17 cellular contexts compared by ENCODE assay signal in genomic region chr6:168315626-168316025, GRCh38. TPM values are rescaled to one million over a fixed set of nuclear protein-coding genes. Genes with fewer than 3 reads are reported as not detected.
DNase-seq lines count a peak whose midpoint lies in the region; ATAC-seq and TF ChIP-seq lines count a peak whose summit lies in the region.
"Had no signal": no experiment of that assay in that cellular context is flagged by ENCODE, and none has a peak within 500 bp of the region (broad histone marks: within the 10 kb centered on the region; RNA-seq: fewer than 3 reads in every experiment).

No MANE protein-coding gene starts in this region.

- peaks cover 14% of the 10 kb centered on the region for H3K4me1 ChIP-seq in GM23338 (ENCODE audit: insufficient read depth)
- no peaks in the 10 kb centered on the region for H3K4me1 ChIP-seq in left lung
- H3K4me1 ChIP-seq in prostate gland (replicated peaks), result peaks cover 8% of the 10 kb centered on the region

- no peak overlapping the region for H2AFZ ChIP-seq in GM23338

- H3K27me3 Mint-ChIP-seq in GM23338 (ENCODE audit: insufficient read depth, low read depth, poor library complexity), result peaks cover 29% of the 10 kb centered on the region
- H3K27me3 Mint-ChIP-seq in chondrocyte (ENCODE audit: low read depth), result peaks cover 9% of the 10 kb centered on the region

- H3K9me2 ChIP-seq in GM23338 (ENCODE audit: insufficient read depth), result no peaks in the 10 kb centered on the region

- no peaks in the 10 kb centered on the region for H4K20me1 ChIP-seq in GM23338 (replicated peaks; ENCODE audit: insufficient read depth)

- H3K27me3 ChIP-seq in GM23338 (ENCODE audit: insufficient read depth) (peaks cover 13% of the 10 kb centered on the region), left lung (peaks cover 22 to 48% of the 10 kb centered on the region in 2 donors), prostate gland (replicated peaks; ENCODE audit: insufficient read depth) (no peaks in the 10 kb centered on the region)

- intact Hi-C loops in left lung (cut with DNase I) (no loop called here), prostate gland (cut with DNase I) (loop anchor here (5.0 kb wide), 1 partner anchor 163 kb away; no protein-coding TSS in a partner anchor)

- no peak overlapping the region for H3K4me2 ChIP-seq in GM23338

- no peaks in the 10 kb centered on the region; the same call in 1 of the 2 replicates for H3K79me2 ChIP-seq in GM23338 (replicated peaks; ENCODE audit: insufficient read depth)

- TF ChIP-seq POLR2A in prostate gland (IDR thresholded peaks at IDR 0.05), result no peak

- peaks cover 38% of the 10 kb centered on the region for H3K4me1 Mint-ChIP-seq in GM23338
- peaks cover 42% of the 10 kb centered on the region for H3K4me1 Mint-ChIP-seq in chondrocyte (ENCODE audit: low read depth)
- H3K4me1 Mint-ChIP-seq: CD8-positive, alpha-beta memory T cell had no signal

- H3K9me3 Mint-ChIP-seq in GM23338 (no peaks in the 10 kb centered on the region; the same call in 2 of the 3 replicates), chondrocyte (ENCODE audit: low read depth) (no peaks in the 10 kb centered on the region)

- H3K27ac Mint-ChIP-seq in GM23338 (no peak overlapping the region), chondrocyte (ENCODE audit: unreplicated experiment) (peak overlapping the region; percentile 49)
- H3K27ac Mint-ChIP-seq: CD8-positive, alpha-beta memory T cell had no signal

- H3K4me3 Mint-ChIP-seq in GM23338 (no peak overlapping the region), chondrocyte (ENCODE audit: unreplicated experiment) (peak overlapping the region; percentile 35)
- H3K4me3 Mint-ChIP-seq: CD8-positive, alpha-beta memory T cell had no signal

- no peaks in the 10 kb centered on the region for H3F3A ChIP-seq in GM23338 (replicated peaks; ENCODE audit: low read depth)

- no peaks in the 10 kb centered on the region for H3K36me3 ChIP-seq in GM23338 (ENCODE audit: insufficient read depth)
- H3K36me3 ChIP-seq in left lung, result no peaks in the 10 kb centered on the region
- no peaks in the 10 kb centered on the region for H3K36me3 ChIP-seq in prostate gland

- DNase-seq in GM23338 (ENCODE audit: low spot score), result no peak
- no peak for DNase-seq in chondrocyte (ENCODE audit: low spot score)
- no peak for DNase-seq in left lung
- DNase-seq in prostate gland (ENCODE audit: low spot score), result no peak
- DNase-seq in middle frontal gyrus (ENCODE audit: extremely low spot score, low spot score), result no peak
- no peak for DNase-seq in left lobe of liver (ENCODE audit: low spot score)
- DNase-seq in NCI-H345 (lab: John Stamatoyannopoulos, UW), result no peak
- DNase-seq: C1 segment of cervical spinal cord; CD8-positive, alpha-beta memory T cell; DND-41; KBM-7; NCI-H1105; NCI-H2081; NCI-H82; SHP77 treated with DMSO at 0.1 percent for 48 hours had no signal

- H3K9me3 ChIP-seq in left lung, result no peaks in the 10 kb centered on the region
- H3K9me3 ChIP-seq in prostate gland, result no peaks in the 10 kb centered on the region

- H3K36me3 Mint-ChIP-seq in GM23338 (ENCODE audit: low read depth), result no peaks in the 10 kb centered on the region
- H3K36me3 Mint-ChIP-seq in chondrocyte (ENCODE audit: low read depth), result peaks cover 1% of the 10 kb centered on the region
- H3K36me3 Mint-ChIP-seq: CD8-positive, alpha-beta memory T cell had no signal

- H3K27ac ChIP-seq in GM23338 (ENCODE audit: low read depth) (0 out of 2 replicates have a peak overlapping the region, but pooled peaks have one; percentile 66), left lung (no peak overlapping the region), prostate gland (peak overlapping the region; percentile 27 to 58)

- 55% methylated on average over 5 of the region's 5 CpGs for WGBS in prostate gland

- TF ChIP-seq CTCF in GM23338 (conservative IDR thresholded peaks at IDR 0.05; ENCODE audit: low read depth in 2 of 2) (no peak), chondrocyte (IDR thresholded peaks at IDR 0.05) (no peak), left lung (IDR thresholded peaks at IDR 0.05) (no peak), prostate gland (IDR thresholded peaks at IDR 0.05) (no peak)

- ATAC-seq in GM23338 (no peak), left lung (peak; percentile 9), left lobe of liver (no peak)

- H3K4me3 ChIP-seq in GM23338, result no peak overlapping the region
- H3K4me3 ChIP-seq in left lung, result no peak overlapping the region
- no peak overlapping the region for H3K4me3 ChIP-seq in prostate gland

TF ChIP-seq in GM23338, 12 proteins besides CTCF, POLR2A, EP300 and RAD21:
- no peak for TF ChIP-seq ZNF114 (CRISPR knock-in tag; IDR thresholded peaks at IDR 0.05)
- TF ChIP-seq NANOG (IDR thresholded peaks at IDR 0.05; ENCODE audit: borderline replicate concordance), result no peak

RNA-seq across cellular contexts. Expression of gene DACT2, which starts 4.0 kb away (rescaled TPM):
- 7.3 and 10.6 TPM in 2 replicates for total RNA-seq in GM23338 (2014; rRNA removed; shearing (Covaris generic))
- polyA plus RNA-seq in GM23338 (2016; fragmentation: Nextera tagmentation; extraction: Ambion mirVana), result 1.5 and 1.8 TPM in 2 replicates
- 1.4 to 4.6 TPM (median 4.5 TPM) in 3 replicates for total RNA-seq in chondrocyte
- total RNA-seq in left lung, result 1 to 10 TPM; 1.4 to 1.6 TPM
- total RNA-seq in prostate gland, result 10 to 100 TPM; 22.1 to 28.1 TPM
- 1.5 TPM for total RNA-seq in left lobe of liver
- total RNA-seq: CD8-positive, alpha-beta memory T cell; G401; NCI-H460 had no signal
- polyA plus RNA-seq: CD8-positive, alpha-beta memory T cell had no signal

Comparison
In these comparisons a context has a peak if more than half of its experiments do, and no peak if none do; other contexts are left out.
1. H3K27ac ChIP-seq: peak in GM23338 (single experiment) and prostate gland (2 of 2); none in left lung (0 of 2).